In genomic region chr15:34039180-34039486, GRCh38 we compare ENCODE assay signal across 8 cellular contexts. TPM values are rescaled to one million over a fixed set of nuclear protein-coding genes. Genes with fewer than 3 reads are reported as not detected.
DNase-seq lines count a peak whose midpoint lies in the region; ATAC-seq and TF ChIP-seq lines count a peak whose summit lies in the region.

A gene with protein sequence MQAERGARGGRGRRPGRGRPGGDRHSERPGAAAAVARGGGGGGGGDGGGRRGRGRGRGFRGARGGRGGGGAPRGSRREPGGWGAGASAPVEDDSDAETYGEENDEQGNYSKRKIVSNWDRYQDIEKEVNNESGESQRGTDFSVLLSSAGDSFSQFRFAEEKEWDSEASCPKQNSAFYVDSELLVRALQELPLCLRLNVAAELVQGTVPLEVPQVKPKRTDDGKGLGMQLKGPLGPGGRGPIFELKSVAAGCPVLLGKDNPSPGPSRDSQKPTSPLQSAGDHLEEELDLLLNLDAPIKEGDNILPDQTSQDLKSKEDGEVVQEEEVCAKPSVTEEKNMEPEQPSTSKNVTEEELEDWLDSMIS (minus strand): TSS chr15:34039204. CDS start chr15:34039046, 158 bp downstream.

- dilution Hi-C loops in mammary epithelial cell (cut with HindIII; ENCODE audit: low sequenced_read_pairs), result no loop called here

- no peaks in the 10 kb centered on the region for H4K20me1 ChIP-seq in mammary epithelial cell (ENCODE audit: insufficient read depth, low read length)

- ATAC-seq in activated CD8-positive, alpha-beta memory T cell treated with anti-CD3 and anti-CD28 coated beads, Interleukin-2, amount 10 ng/mL, durations not matched to agents 7 days and 5 days, result no peak
- ATAC-seq in lower lobe of right lung (no peak), HG03460 (IDR thresholded peaks at IDR 0.05; ENCODE audit: unreplicated experiment) (no peak), GM21619 (IDR thresholded peaks at IDR 0.05; ENCODE audit: unreplicated experiment) (no peak)

- no peak for DNase-seq in activated CD8-positive, alpha-beta memory T cell treated with anti-CD3 and anti-CD28 coated beads, Interleukin-2, amount 10 ng/mL, durations not matched to agents 7 days and 5 days
- DNase-seq in activated CD8-positive, alpha-beta memory T cell treated with anti-CD3 and anti-CD28 coated beads for 24 hours, result no peak
- DNase-seq in mammary epithelial cell (no peak), lower lobe of right lung (no peak), tibial nerve (ENCODE audit: low spot score in 2 of 2) (no peak), HCEC 1CT (no peak)

- TF ChIP-seq CTCF in mammary epithelial cell (conservative IDR thresholded peaks at IDR 0.05 in 1 of 2, IDR thresholded peaks at IDR 0.05 in 1 of 2; ENCODE audit: extremely low read depth in 1 of 2, insufficient read depth in 1 of 2, low read depth in 1 of 2, low read length in 2 of 2) (no peak), lower lobe of right lung (IDR thresholded peaks at IDR 0.05) (no peak), tibial nerve (IDR thresholded peaks at IDR 0.05) (no peak)

- H3K27ac ChIP-seq in mammary epithelial cell (ENCODE audit: insufficient read depth, low read depth, low read length) (peak within 1 kb of the TSS; percentile 62), lower lobe of right lung (peak within 1 kb of the TSS; percentile 89), tibial nerve (peak within 1 kb of the TSS; percentile 89 to 93 (median 90))

- H3K27ac Mint-ChIP-seq in activated CD8-positive, alpha-beta memory T cell treated with anti-CD3 and anti-CD28 coated beads, Interleukin-2, amount 10 ng/mL, durations not matched to agents 7 days and 5 days, result peak within 1 kb of the TSS; percentile 88

- H3K27me3 Mint-ChIP-seq in activated CD8-positive, alpha-beta memory T cell treated with anti-CD3 and anti-CD28 coated beads, Interleukin-2, amount 10 ng/mL, durations not matched to agents 7 days and 5 days, result no peaks in the 10 kb centered on the region

- TF ChIP-seq POLR2A in tibial nerve (IDR thresholded peaks at IDR 0.05), result no peak

- H3K9me3 Mint-ChIP-seq in activated CD8-positive, alpha-beta memory T cell treated with anti-CD3 and anti-CD28 coated beads, Interleukin-2, amount 10 ng/mL, durations not matched to agents 7 days and 5 days (ENCODE audit: low read depth), result no peaks in the 10 kb centered on the region

- H3K4me1 ChIP-seq in mammary epithelial cell (ENCODE audit: insufficient read depth, low read length) (peaks cover 6% of the 10 kb centered on the region), lower lobe of right lung (peaks cover 18% of the 10 kb centered on the region), tibial nerve (peaks cover 0 to 18% (median 7%) of the 10 kb centered on the region in 4 donors)

- WGBS in mammary epithelial cell (ENCODE audit: low coverage, missing lambda C conversion rate), result 0% methylated on average over 4 of the region's 23 CpGs
- WGBS in tibial nerve, 2 donors, result 0 to 2% methylated on average over 9 to 23 of the region's 23 CpGs

- H3K9me3 ChIP-seq in mammary epithelial cell (replicated peaks; ENCODE audit: insufficient read depth, low read length) (no peaks in the 10 kb centered on the region), lower lobe of right lung (no peaks in the 10 kb centered on the region), tibial nerve (no peaks in the 10 kb centered on the region)

- peaks cover 31% of the 10 kb centered on the region for H3K79me2 ChIP-seq in mammary epithelial cell (ENCODE audit: insufficient read depth, low read length)

- BruUV-seq in mammary epithelial cell (replicated peaks; lab: Mats Ljungman, UMichigan), result no TSS peak

- CTCF ChIA-PET in activated CD8-positive, alpha-beta memory T cell treated with anti-CD3 and anti-CD28 coated beads, Interleukin-2, amount 10 ng/mL, durations not matched to agents 7 days and 5 days (lab: Charles Lee), result interaction anchor here (0.6 to 0.9 kb wide), 5 partner anchors 20 to 1472 kb away, joined by 3 to 4 read pairs (median 3); partner anchors contain the start of gene EMC4
- CTCF ChIA-PET in mammary epithelial cell (lab: Charles Lee; ENCODE audit: low non-redundant PET), result no interaction called here

- H3K36me3 ChIP-seq in mammary epithelial cell (ENCODE audit: insufficient read depth, low read length) (no peaks in the 10 kb centered on the region), lower lobe of right lung (no peaks in the 10 kb centered on the region), tibial nerve (no peaks in the 10 kb centered on the region)

- peak within 1 kb of the TSS; percentile 90 for H3K4me2 ChIP-seq in mammary epithelial cell (ENCODE audit: insufficient read depth, low read depth, low read length)

- H3K4me3 ChIP-seq in mammary epithelial cell (replicated peaks in 1 of 3; ENCODE audit: insufficient read depth in 1 of 3, low read depth in 2 of 3, low read length in 3 of 3) (peak within 1 kb of the TSS; percentile 63 to 98 (median 97)), lower lobe of right lung (peak within 1 kb of the TSS; percentile 92), tibial nerve (peak within 1 kb of the TSS; percentile 62 to 89 (median 80))

- H3K9ac ChIP-seq in mammary epithelial cell (ENCODE audit: insufficient read depth, low read length), result peak within 1 kb of the TSS; percentile 82

- no peak for TF ChIP-seq EP300 in tibial nerve (IDR thresholded peaks at IDR 0.05)

- H2AFZ ChIP-seq in mammary epithelial cell (ENCODE audit: low read depth, low read length), result peak within 1 kb of the TSS; percentile 98

- peaks cover 30% of the 10 kb centered on the region for H3K4me1 Mint-ChIP-seq in activated CD8-positive, alpha-beta memory T cell treated with anti-CD3 and anti-CD28 coated beads, Interleukin-2, amount 10 ng/mL, durations not matched to agents 7 days and 5 days

- peak within 1 kb of the TSS; percentile 84 for H3K4me3 Mint-ChIP-seq in activated CD8-positive, alpha-beta memory T cell treated with anti-CD3 and anti-CD28 coated beads, Interleukin-2, amount 10 ng/mL, durations not matched to agents 7 days and 5 days

- in situ Hi-C loops in mammary epithelial cell (cut with MboI; ENCODE audit: low sequenced_read_pairs in 2 of 2), result no loop called here

- no peaks in the 10 kb centered on the region for H3K27me3 ChIP-seq in mammary epithelial cell (ENCODE audit: insufficient read depth, low read length)
- no peaks in the 10 kb centered on the region for H3K27me3 ChIP-seq in lower lobe of right lung (ENCODE audit: low read depth)
- no peaks in the 10 kb centered on the region for H3K27me3 ChIP-seq in tibial nerve

- peaks cover 2% of the 10 kb centered on the region for H3K36me3 Mint-ChIP-seq in activated CD8-positive, alpha-beta memory T cell treated with anti-CD3 and anti-CD28 coated beads, Interleukin-2, amount 10 ng/mL, durations not matched to agents 7 days and 5 days

- intact Hi-C loops in mammary epithelial cell (cut with micrococcal nuclease) (no loop called here), lower lobe of right lung (cut with DNase I) (no loop called here)

RNA-seq across cellular contexts. Expression of the gene that starts here (rescaled TPM):
- total RNA-seq in activated CD8-positive, alpha-beta memory T cell treated with anti-CD3 and anti-CD28 coated beads, Interleukin-2, amount 10 ng/mL, durations not matched to agents 7 days and 5 days, result 10 to 100 TPM in 1 of 2 experiments, 1 to 10 TPM in 1; 8.9 to 11.8 TPM
- total RNA-seq in mammary epithelial cell, result 10 to 100 TPM; 22.5 to 25.1 TPM
- polyA plus RNA-seq in mammary epithelial cell, result 9.0 TPM
- polyA minus RNA-seq in mammary epithelial cell, result 9.6 TPM
- 8.9 TPM for total RNA-seq in lower lobe of right lung
- total RNA-seq in tibial nerve, result 10 to 100 TPM; 14.9 to 34.8 (median 25.5) TPM
